13 cellular contexts compared by ENCODE assay signal in the genomic region with DNA sequence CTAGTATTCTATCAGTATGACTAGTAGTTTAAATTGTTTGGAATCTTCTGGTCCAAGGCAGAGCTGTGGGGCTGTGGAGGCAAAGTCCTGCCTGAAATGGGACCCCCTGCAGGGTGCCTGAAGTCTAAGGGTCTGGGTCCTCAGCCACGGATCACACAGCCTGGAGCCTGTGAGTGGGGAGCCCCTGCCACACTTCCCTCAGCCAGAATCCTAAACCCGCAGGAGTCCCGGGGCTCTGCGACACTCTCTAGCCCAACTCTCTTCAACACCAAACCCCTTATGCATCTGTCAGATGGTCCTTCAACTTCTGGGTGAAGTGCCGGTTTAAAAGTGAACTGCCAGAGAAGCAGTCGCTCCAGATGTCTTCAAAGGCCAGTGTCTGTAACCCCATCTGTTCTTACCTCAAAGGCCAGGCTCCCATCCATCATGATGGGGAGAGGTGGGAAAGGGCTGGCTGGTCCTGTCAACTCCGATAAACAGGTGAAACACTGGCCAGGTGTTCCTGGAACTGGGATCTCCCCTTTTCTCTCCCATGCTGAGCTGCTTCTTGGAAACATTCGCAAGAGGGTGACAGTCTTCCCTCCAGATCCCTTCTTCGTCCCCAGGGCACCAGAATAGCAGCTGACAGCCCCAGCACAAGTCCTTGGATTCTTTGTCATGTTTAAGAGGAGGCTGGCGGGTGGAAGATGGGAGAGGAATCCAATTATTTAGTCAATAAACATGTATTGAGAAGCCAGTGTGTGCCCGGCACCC. TPM values are rescaled to one million over a fixed set of nuclear protein-coding genes. Genes with fewer than 3 reads are reported as not detected.
DNase-seq lines count a peak whose midpoint lies in the region; TF ChIP-seq lines count a peak whose summit lies in the region.
"Had no signal": no experiment of that assay in that cellular context is flagged by ENCODE, and none has a peak within 500 bp of the region (broad histone marks: within the 10 kb centered on the region; RNA-seq: fewer than 3 reads in every experiment).

No MANE protein-coding gene starts in this region.

- no peaks in the 10 kb centered on the region for H3K36me3 ChIP-seq in BLaER1 treated with 17β-estradiol and CSF1 and Interleukin-3, amounts not matched to agents 10 nM and 100 nM
- no peaks in the 10 kb centered on the region for H3K36me3 ChIP-seq in CD8-positive, alpha-beta memory T cell (ENCODE audit: insufficient read depth, low read length)
- H3K36me3 ChIP-seq: thyroid gland had no signal

- H3K4me3 Mint-ChIP-seq in CD8-positive, alpha-beta memory T cell, result peak overlapping the region in 4 of 7 donors; percentile 2 to 75 (median 5)
- H3K4me3 Mint-ChIP-seq in glutamatergic neuron (ENCODE audit: unreplicated experiment), result peak overlapping the region; percentile 18
- H3K4me3 Mint-ChIP-seq: dendritic cell treated with granulocyte-macrophage colony-stimulating factor and Interleukin-4, amounts not matched to agents 40 ng/mL and 50 ng/mL, for 4 days had no signal

- H3K4me3 ChIP-seq in BLaER1 treated with 17β-estradiol and CSF1 and Interleukin-3, amounts not matched to agents 10 nM and 100 nM, result peak overlapping the region in 4 of 10 experiments; percentile 6 to 36 (median 26); a peak in 5 of 20 replicates
- H3K4me3 ChIP-seq in CD8-positive, alpha-beta memory T cell (ENCODE audit: low read length), result no peak overlapping the region
- H3K4me3 ChIP-seq: thyroid gland had no signal

- peak overlapping the region; percentile 46 to 95 (median 85) for H3K4me2 ChIP-seq in BLaER1 treated with 17β-estradiol and CSF1 and Interleukin-3, amounts not matched to agents 10 nM and 100 nM

- no peak for DNase-seq in CD8-positive, alpha-beta memory T cell
- DNase-seq in NCI-H524 treated with DMSO at 0.1 percent for 48 hours (lab: John Stamatoyannopoulos, UW) (peak; percentile 93), glutamatergic neuron (no peak), T-helper 9 cell (no peak), DMS53 (lab: John Stamatoyannopoulos, UW) (no peak), DMS79 (lab: John Stamatoyannopoulos, UW) (no peak)
- DNase-seq: C1 segment of cervical spinal cord, hypothalamus, IMR-90, NCI-H1105, thyroid gland had no signal

- H3K27me3 ChIP-seq in BLaER1 treated with 17β-estradiol and CSF1 and Interleukin-3, amounts not matched to agents 10 nM and 100 nM, result peaks cover 54 to 91% (median 79%) of the 10 kb centered on the region in 11 experiments
- H3K27me3 ChIP-seq in CD8-positive, alpha-beta memory T cell (ENCODE audit: insufficient read depth, low read length, poor library complexity, severe bottlenecking), result no peaks in the 10 kb centered on the region
- H3K27me3 ChIP-seq: thyroid gland had no signal

- peaks cover 0 to 5% (median 0%) of the 10 kb centered on the region in 5 donors for H3K9me3 Mint-ChIP-seq in CD8-positive, alpha-beta memory T cell
- H3K9me3 Mint-ChIP-seq in glutamatergic neuron (ENCODE audit: unreplicated experiment), result no peaks in the 10 kb centered on the region
- H3K9me3 Mint-ChIP-seq: dendritic cell treated with granulocyte-macrophage colony-stimulating factor and Interleukin-4, amounts not matched to agents 40 ng/mL and 50 ng/mL, for 4 days had no signal

- H3K4me1 Mint-ChIP-seq in CD8-positive, alpha-beta memory T cell, result peaks cover 28 to 37% (median 30%) of the 10 kb centered on the region in 3 donors
- peaks cover 17% of the 10 kb centered on the region for H3K4me1 Mint-ChIP-seq in glutamatergic neuron (ENCODE audit: low read depth, unreplicated experiment)

- peaks cover 0 to 23% (median 18%) of the 10 kb centered on the region in 11 experiments; a peak in 14 of 22 replicates for H3K9me3 ChIP-seq in BLaER1 treated with 17β-estradiol and CSF1 and Interleukin-3, amounts not matched to agents 10 nM and 100 nM (replicated peaks in 1 of 11)
- no peaks in the 10 kb centered on the region for H3K9me3 ChIP-seq in CD8-positive, alpha-beta memory T cell (ENCODE audit: low read length)
- H3K9me3 ChIP-seq: thyroid gland had no signal

- POLR2A ChIA-PET in CD8-positive, alpha-beta memory T cell (lab: Charles Lee), result no interaction called here

- CTCF ChIA-PET in CD8-positive, alpha-beta memory T cell (lab: Charles Lee), result interaction anchor here (1.3 to 2.6 kb wide), 2 partner anchors 8 to 10 kb away, joined by 3 to 13 read pairs; no protein-coding TSS in a partner anchor

- H3K36me3 Mint-ChIP-seq in CD8-positive, alpha-beta memory T cell, result no peaks in the 10 kb centered on the region
- H3K36me3 Mint-ChIP-seq in glutamatergic neuron (ENCODE audit: unreplicated experiment), result no peaks in the 10 kb centered on the region

- peaks cover 0 to 21% (median 0%) of the 10 kb centered on the region in 11 experiments; a peak in 6 of 22 replicates for H4K20me1 ChIP-seq in BLaER1 treated with 17β-estradiol and CSF1 and Interleukin-3, amounts not matched to agents 10 nM and 100 nM

- H3K27me3 Mint-ChIP-seq in CD8-positive, alpha-beta memory T cell, result peaks cover 14 to 22% of the 10 kb centered on the region in 2 donors
- peaks cover 2% of the 10 kb centered on the region for H3K27me3 Mint-ChIP-seq in glutamatergic neuron (ENCODE audit: unreplicated experiment)

- peak overlapping the region in 8 of 11 experiments; percentile 21 to 71 (median 54); a peak in 15 of 22 replicates for H3K9ac ChIP-seq in BLaER1 treated with 17β-estradiol and CSF1 and Interleukin-3, amounts not matched to agents 10 nM and 100 nM

- no peak for TF ChIP-seq CTCF in glutamatergic neuron (IDR thresholded peaks at IDR 0.05; ENCODE audit: partially characterized antibody, unreplicated experiment)

- H3K27ac Mint-ChIP-seq in CD8-positive, alpha-beta memory T cell, result peak overlapping the region in 1 of 8 donors; percentile 73
- H3K27ac Mint-ChIP-seq in glutamatergic neuron (ENCODE audit: unreplicated experiment), result no peak overlapping the region
- H3K27ac Mint-ChIP-seq: dendritic cell treated with granulocyte-macrophage colony-stimulating factor and Interleukin-4, amounts not matched to agents 40 ng/mL and 50 ng/mL, for 4 days had no signal

- peaks cover 45 to 87% (median 61%) of the 10 kb centered on the region in 10 experiments for H3K4me1 ChIP-seq in BLaER1 treated with 17β-estradiol and CSF1 and Interleukin-3, amounts not matched to agents 10 nM and 100 nM
- peaks cover 38% of the 10 kb centered on the region for H3K4me1 ChIP-seq in CD8-positive, alpha-beta memory T cell (ENCODE audit: insufficient read depth, low read length)

- H3K27ac ChIP-seq in BLaER1 treated with 17β-estradiol and CSF1 and Interleukin-3, amounts not matched to agents 10 nM and 100 nM, result peak overlapping the region in 8 of 11 experiments; percentile 46 to 84 (median 75); a peak in 16 of 22 replicates
- no peak overlapping the region for H3K27ac ChIP-seq in CD8-positive, alpha-beta memory T cell (ENCODE audit: low read depth, low read length)
- H3K27ac ChIP-seq: thyroid gland had no signal

RNA-seq across cellular contexts. Expression of gene CPN2, which starts 45.6 kb away (rescaled TPM):
- not detected for total RNA-seq in CD8-positive, alpha-beta memory T cell
- not detected for polyA plus RNA-seq in CD8-positive, alpha-beta memory T cell
- not detected for total RNA-seq in glutamatergic neuron (ENCODE audit: unreplicated experiment)
- total RNA-seq: IMR-90, thyroid gland had no signal
